ENCODE assay signal across 35 cellular contexts in the genomic region with DNA sequence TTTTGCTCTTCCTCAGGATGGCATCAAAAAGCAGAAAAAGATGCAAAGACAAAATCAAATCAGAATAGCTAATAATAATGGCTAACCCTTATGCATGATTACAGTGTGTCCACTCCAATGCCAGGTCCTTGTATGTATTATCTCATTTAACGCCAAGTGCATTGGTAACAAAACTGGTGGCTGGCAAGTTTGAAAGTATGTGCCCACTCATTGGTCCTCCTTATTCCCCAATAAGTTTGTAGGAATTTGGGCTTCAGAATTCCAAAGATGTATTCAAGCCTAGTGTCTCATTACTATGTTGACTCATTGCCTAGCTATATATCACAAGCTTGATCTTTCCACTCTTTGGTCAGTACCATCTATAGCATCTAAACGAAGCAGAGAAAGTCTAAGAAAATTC.
"Had no signal": no experiment of that assay in that cellular context is flagged by ENCODE, and none has a peak within 500 bp of the region (broad histone marks: within the 10 kb centered on the region; RNA-seq: fewer than 3 reads in every experiment).

No MANE protein-coding gene starts in this region.

- H3K4me3 Mint-ChIP-seq: activated CD8-positive, alpha-beta T cell treated with anti-CD3 and anti-CD28 coated beads for 36 hours; activated T-cell treated with anti-CD3 and anti-CD28 coated beads, Interleukin-2, amount 50 U/mL, for 72 hours; activated T-helper 17 cell treated with anti-CD3 and anti-CD28 coated beads, Interleukin-2, amount 50 U/mL, for 72 hours had no signal

- H3K27me3 Mint-ChIP-seq: activated CD8-positive, alpha-beta T cell treated with anti-CD3 and anti-CD28 coated beads for 36 hours; activated T-helper 17 cell treated with anti-CD3 and anti-CD28 coated beads, Interleukin-2, amount 50 U/mL, for 72 hours had no signal

- H3K9me3 ChIP-seq: body of pancreas, breast epithelium, MG63, SJSA1 had no signal

- DNase-seq: activated CD4-positive, alpha-beta T cell treated with anti-CD3 and anti-CD28 coated beads for 1 hour; activated CD4-positive, alpha-beta T cell treated with anti-CD3 and anti-CD28 coated beads for 48 hours; activated CD4-positive, CD25-positive, alpha-beta regulatory T cell; activated CD8-positive, alpha-beta T cell treated with anti-CD3 and anti-CD28 coated beads for 36 hours; activated effector memory CD4-positive, alpha-beta T cell treated with anti-CD3 and anti-CD28 coated beads, Interleukin-2, amount 50 U/mL, for 16 hours; activated naive CD4-positive, alpha-beta T cell; activated T-cell treated with anti-CD3 and anti-CD28 coated beads, Interleukin-2, amount 50 U/mL, for 1 hour; activated T-cell treated with anti-CD3 and anti-CD28 coated beads, Interleukin-2, amount 50 U/mL, for 72 hours; amygdala; body of pancreas; Kasumi-1; KG1; MG63; NCI-H1048; NCI-H1105 treated with DMSO at 0.1 percent for 48 hours; NCI-H1436; NCI-H1694; NCI-H1930; NCI-H2081 treated with DMSO at 0.1 percent for 48 hours; NCI-H226; NCI-H446 treated with DMSO at 0.1 percent for 48 hours; NCI-H524; NCI-H69; NCI-H82; SHP77; SW 1271; T-helper 1 cell; T-helper 2 cell; T-helper 9 cell had no signal

- H3K4me3 ChIP-seq: body of pancreas, breast epithelium, MG63, SJSA1 had no signal

- H3K36me3 ChIP-seq: breast epithelium, MG63, SJSA1 had no signal

- H3K27ac ChIP-seq: body of pancreas, breast epithelium, SJSA1, VCaP had no signal

- H3K4me1 ChIP-seq: breast epithelium had no signal

- H3K9me3 Mint-ChIP-seq: activated CD8-positive, alpha-beta T cell treated with anti-CD3 and anti-CD28 coated beads for 36 hours; activated T-cell treated with anti-CD3 and anti-CD28 coated beads, Interleukin-2, amount 50 U/mL, for 72 hours; activated T-helper 17 cell treated with anti-CD3 and anti-CD28 coated beads, Interleukin-2, amount 50 U/mL, for 72 hours had no signal

- H3K27ac Mint-ChIP-seq: activated naive CD4-positive, alpha-beta T cell treated with anti-CD3 and anti-CD28 coated beads, Interleukin-2, amount 50 U/mL, for 72 hours; activated T-cell treated with anti-CD3 and anti-CD28 coated beads, Interleukin-2, amount 50 U/mL, for 72 hours; activated T-helper 17 cell treated with anti-CD3 and anti-CD28 coated beads, Interleukin-2, amount 50 U/mL, for 72 hours had no signal

- ATAC-seq: activated CD8-positive, alpha-beta T cell treated with anti-CD3 and anti-CD28 coated beads for 36 hours; activated naive CD4-positive, alpha-beta T cell treated with anti-CD3 and anti-CD28 coated beads, Interleukin-2, amount 50 U/mL, for 72 hours; activated T-cell treated with anti-CD3 and anti-CD28 coated beads, Interleukin-2, amount 50 U/mL, for 72 hours; activated T-helper 17 cell treated with anti-CD3 and anti-CD28 coated beads, Interleukin-2, amount 50 U/mL, for 72 hours; body of pancreas; Panc1 had no signal

- H3K27me3 ChIP-seq: body of pancreas, breast epithelium, MG63, SJSA1 had no signal
